Comparison of ENCODE assay signal across 17 cellular contexts in genomic region chr17:80805032-80805751, GRCh38.
DNase-seq lines count a peak whose midpoint lies in the region; ATAC-seq lines count a peak whose summit lies in the region.
"Had no signal": no experiment of that assay in that cellular context is flagged by ENCODE, and none has a peak within 500 bp of the region (broad histone marks: within the 10 kb centered on the region; RNA-seq: fewer than 3 reads in every experiment).

No MANE protein-coding gene starts in this region.

- no peaks in the 10 kb centered on the region for H3K4me1 Mint-ChIP-seq in stimulated activated effector memory CD8-positive, alpha-beta T cell treated with anti-CD3 and anti-CD28 coated beads, Interleukin-12 subunit alpha, Interleukin-12 subunit beta, amount 100 ng/mL, for 72 hours

- no peak overlapping the region for H3K4me3 Mint-ChIP-seq in stimulated activated effector memory CD8-positive, alpha-beta T cell treated with anti-CD3 and anti-CD28 coated beads, Interleukin-12 subunit alpha, Interleukin-12 subunit beta, amount 100 ng/mL, for 72 hours
- H3K4me3 Mint-ChIP-seq: nephron; stimulated activated naive CD8-positive, alpha-beta T cell treated with anti-CD3 and anti-CD28 coated beads, Interleukin-15, amount 100 ng/mL, for 72 hours had no signal

- ATAC-seq in stimulated activated effector memory CD8-positive, alpha-beta T cell treated with anti-CD3 and anti-CD28 coated beads, Interleukin-12 subunit alpha, Interleukin-12 subunit beta, amount 100 ng/mL, for 72 hours, result no peak
- no peak for ATAC-seq in GM19035 (IDR thresholded peaks at IDR 0.05; ENCODE audit: unreplicated experiment)
- ATAC-seq: body of pancreas; stimulated activated naive CD8-positive, alpha-beta T cell treated with anti-CD3 and anti-CD28 coated beads, Interleukin-15, amount 100 ng/mL, for 72 hours had no signal

- peaks cover 14% of the 10 kb centered on the region for H3K9me3 Mint-ChIP-seq in stimulated activated effector memory CD8-positive, alpha-beta T cell treated with anti-CD3 and anti-CD28 coated beads, Interleukin-12 subunit alpha, Interleukin-12 subunit beta, amount 100 ng/mL, for 72 hours

- peak overlapping the region; percentile 45 for H3K27ac Mint-ChIP-seq in stimulated activated effector memory CD8-positive, alpha-beta T cell treated with anti-CD3 and anti-CD28 coated beads, Interleukin-12 subunit alpha, Interleukin-12 subunit beta, amount 100 ng/mL, for 72 hours
- H3K27ac Mint-ChIP-seq: nephron; stimulated activated naive CD8-positive, alpha-beta T cell treated with anti-CD3 and anti-CD28 coated beads, Interleukin-15, amount 100 ng/mL, for 72 hours had no signal

- no peaks in the 10 kb centered on the region for H3K36me3 Mint-ChIP-seq in stimulated activated effector memory CD8-positive, alpha-beta T cell treated with anti-CD3 and anti-CD28 coated beads, Interleukin-12 subunit alpha, Interleukin-12 subunit beta, amount 100 ng/mL, for 72 hours

- DNase-seq in activated T-cell treated with anti-CD3 and anti-CD28 coated beads, Interleukin-2, amount 50 U/mL, for 1 hour, result peak; percentile 13
- no peak for DNase-seq in activated T-cell treated with anti-CD3 and anti-CD28 coated beads for 4 hours
- DNase-seq in NCI-H2227 (lab: John Stamatoyannopoulos, UW; ENCODE audit: unreplicated experiment), result peak; percentile 31
- peak; percentile 20 for DNase-seq in fibroblast of the conjunctiva (ENCODE audit: low read depth)
- DNase-seq in stimulated activated effector memory CD8-positive, alpha-beta T cell treated with anti-CD3 and anti-CD28 coated beads, Interleukin-12 subunit alpha, Interleukin-12 subunit beta, amount 100 ng/mL, for 72 hours (ENCODE audit: low spot score in 2 of 2), result no peak
- no peak for DNase-seq in hepatic stellate cell (ENCODE audit: low spot score)
- DNase-seq in NCI-H1694 (lab: John Stamatoyannopoulos, UW), result no peak
- DNase-seq: activated gamma-delta T cell; AML-193; Calu3; GF-D8; NCI-H2107; NK-92 treated with Interleukin-12 subunit alpha and Interleukin-12 subunit beta, amount 100 ng/mL, for 24 hours; stimulated activated naive CD8-positive, alpha-beta T cell treated with anti-CD3 and anti-CD28 coated beads, Interleukin-15, amount 100 ng/mL, for 72 hours had no signal

Comparison
In these comparisons a context has a peak if more than half of its experiments do, and no peak if none do; other contexts are left out.
1. DNase-seq: peak in activated T-cell treated with anti-CD3 and anti-CD28 coated beads, Interleukin-2, amount 50 U/mL, for 1 hour (single experiment), NCI-H2227 (single experiment) and fibroblast of the conjunctiva (single experiment); none in activated T-cell treated with anti-CD3 and anti-CD28 coated beads for 4 hours (single experiment), stimulated activated effector memory CD8-positive, alpha-beta T cell treated with anti-CD3 and anti-CD28 coated beads, Interleukin-12 subunit alpha, Interleukin-12 subunit beta, amount 100 ng/mL, for 72 hours (0 of 2), hepatic stellate cell (single experiment) and NCI-H1694 (single experiment).